ENCODE assay signal across 8 cellular contexts in genomic region chr10:46228076-46229071, GRCh38. TPM values are rescaled to one million over a fixed set of nuclear protein-coding genes. Genes with fewer than 3 reads are reported as not detected.
DNase-seq lines count a peak whose midpoint lies in the region; ATAC-seq, FAIRE-seq and TF ChIP-seq lines count a peak whose summit lies in the region.

No MANE protein-coding gene starts in this region.

- WGBS in trophoblast cell (ENCODE audit: extremely low coverage, insufficient coverage, insufficient read length) = no CpG with 5 or more reads among the region's 11 CpGs
- 29% methylated on average over 4 to 11 of the region's 11 CpGs for WGBS in upper lobe of left lung, 2 donors

- POLR2A ChIA-PET in A673 (lab: Charles Lee; ENCODE audit: low non-redundant PET) = no interaction called here

- TF ChIP-seq EP300 in upper lobe of left lung (IDR thresholded peaks at IDR 0.05) = no peak

- no peak overlapping the region for H4K8ac ChIP-seq in trophoblast cell (ENCODE audit: low read depth, low read length)

- no peaks in the 10 kb centered on the region for H3K79me1 ChIP-seq in trophoblast cell (ENCODE audit: low read length)

- ATAC-seq in HG03571 (IDR thresholded peaks at IDR 0.05; ENCODE audit: unreplicated experiment) (peak; percentile 67), SK-N-SH treated with all-trans-retinoic acid at 6 μM for 48 hours (peak; percentile 98), upper lobe of left lung (ENCODE audit: low FRiP score in 2 of 2) (peak; percentile 83 to 94)
- peak; percentile 67 to 75 for ATAC-seq in activated naive CD4-positive, alpha-beta T cell treated with anti-CD3 and anti-CD28 coated beads, Interleukin-2, amount 50 U/mL, for 72 hours

- TF ChIP-seq POLR2A in GM12892 (IDR thresholded peaks at IDR 0.05; ENCODE audit: low read depth, low read length) = no peak
- no peak for TF ChIP-seq POLR2A in upper lobe of left lung (IDR thresholded peaks at IDR 0.05)

- FAIRE-seq in GM12892 (lab: Jason Lieb, UNC) = no peak

- no peak overlapping the region for H4K12ac ChIP-seq in trophoblast cell (ENCODE audit: low read depth, low read length)

- DNase-seq in A673 (ENCODE audit: low spot score) (peak; percentile 78), GM12892 (ENCODE audit: insufficient read length) (peak; percentile 57), head of caudate nucleus (peak; percentile 36 to 90 (median 81)), trophoblast cell (peak; percentile 77 to 79), upper lobe of left lung (peak in 1 of 2 donors; percentile 68)
- DNase-seq in activated naive CD4-positive, alpha-beta T cell treated with anti-CD3 and anti-CD28 coated beads, Interleukin-2, amount 50 U/mL, for 72 hours (ENCODE audit: low spot score in 2 of 2) = peak; percentile 45 to 53

- H4K91ac ChIP-seq in trophoblast cell (ENCODE audit: low read depth, low read length) = no peak overlapping the region

- H3K36me3 Mint-ChIP-seq in activated naive CD4-positive, alpha-beta T cell treated with anti-CD3 and anti-CD28 coated beads, Interleukin-2, amount 50 U/mL, for 72 hours = peaks cover 13 to 22% of the 10 kb centered on the region in 2 donors

- no peak overlapping the region for H3K4me3 ChIP-seq in A673 (ENCODE audit: low read depth, low read length, poor library complexity, severe bottlenecking)
- no peak overlapping the region for H3K4me3 ChIP-seq in trophoblast cell (ENCODE audit: low read depth, low read length)
- no peak overlapping the region for H3K4me3 ChIP-seq in upper lobe of left lung

- intact Hi-C loops in A673 (cut with micrococcal nuclease; ENCODE audit: unreplicated experiment) (loop anchor here (5.0 kb wide), 1 partner anchor 339 kb away; no protein-coding TSS in a partner anchor), head of caudate nucleus (cut with DNase I) (no loop called here)

- no peaks in the 10 kb centered on the region for H3K9me3 Mint-ChIP-seq in activated naive CD4-positive, alpha-beta T cell treated with anti-CD3 and anti-CD28 coated beads, Interleukin-2, amount 50 U/mL, for 72 hours

- no peak overlapping the region for H3K14ac ChIP-seq in trophoblast cell (ENCODE audit: low read length)

- H3K27ac Mint-ChIP-seq in activated naive CD4-positive, alpha-beta T cell treated with anti-CD3 and anti-CD28 coated beads, Interleukin-2, amount 50 U/mL, for 72 hours = peak overlapping the region; percentile 32 to 44

- H2AK5ac ChIP-seq in trophoblast cell (ENCODE audit: low read length) = peak overlapping the region; percentile 6

- H2AFZ ChIP-seq in trophoblast cell (ENCODE audit: insufficient read depth, low read length, poor library complexity) = no peak overlapping the region

- H3K18ac ChIP-seq in trophoblast cell (ENCODE audit: low read length) = no peak overlapping the region

- no peak overlapping the region for H3K23ac ChIP-seq in trophoblast cell (ENCODE audit: low read length)

- H3K27ac ChIP-seq in A673 (ENCODE audit: low read depth, low read length, poor library complexity, severe bottlenecking) (no peak overlapping the region), trophoblast cell (ENCODE audit: low read depth, low read length) (no peak overlapping the region), upper lobe of left lung (no peak overlapping the region)

- BruUV-seq in A673 (replicated peaks; lab: Mats Ljungman, UMichigan) = no TSS peak

- H2BK120ac ChIP-seq in trophoblast cell (ENCODE audit: insufficient read depth, low read length, poor library complexity) = no peak overlapping the region

- peak overlapping the region; percentile 1 for H3K4me2 ChIP-seq in trophoblast cell (ENCODE audit: low read length)

- H3K4me1 ChIP-seq in A673 (ENCODE audit: insufficient read depth, low read length, poor library complexity, severe bottlenecking) (no peaks in the 10 kb centered on the region), trophoblast cell (ENCODE audit: control insufficient read depth in 1 of 2, insufficient read depth in 2 of 2, low read length in 2 of 2) (peaks cover 4% of the 10 kb centered on the region in 2 experiments), upper lobe of left lung (peaks cover 0 to 6% (median 2%) of the 10 kb centered on the region in 4 donors)

- no peaks in the 10 kb centered on the region for H3K79me2 ChIP-seq in trophoblast cell (ENCODE audit: control insufficient read depth, insufficient read depth, low read length, poor library complexity)

- H3K9me3 ChIP-seq in A673 (ENCODE audit: low read depth, low read length, poor library complexity, severe bottlenecking) (no peaks in the 10 kb centered on the region), trophoblast cell (ENCODE audit: insufficient read depth, low read depth, low read length) (peaks cover 7% of the 10 kb centered on the region), upper lobe of left lung (no peaks in the 10 kb centered on the region)

- peak overlapping the region; percentile 20 for H2BK12ac ChIP-seq in trophoblast cell (ENCODE audit: low read length)

- H3K9ac ChIP-seq in trophoblast cell (ENCODE audit: low read length) = no peak overlapping the region

- peak; percentile 84 for TF ChIP-seq CTCF in A673 (conservative IDR thresholded peaks at IDR 0.05; ENCODE audit: low read depth, low read length)
- peak; percentile 70 to 93 (median 88) for TF ChIP-seq CTCF in upper lobe of left lung (IDR thresholded peaks at IDR 0.05)

- H3K27me3 ChIP-seq in A673 (replicated peaks; ENCODE audit: insufficient read depth, low read depth, low read length, poor library complexity) (no peaks in the 10 kb centered on the region), trophoblast cell (ENCODE audit: insufficient read depth, low read length) (no peaks in the 10 kb centered on the region), upper lobe of left lung (no peaks in the 10 kb centered on the region)

- no peaks in the 10 kb centered on the region for H3K36me3 ChIP-seq in A673 (ENCODE audit: insufficient read depth, low read length, poor library complexity, severe bottlenecking)
- no peaks in the 10 kb centered on the region for H3K36me3 ChIP-seq in trophoblast cell (ENCODE audit: control insufficient read depth in 1 of 2, insufficient read depth in 2 of 2, low read length in 2 of 2)
- no peaks in the 10 kb centered on the region for H3K36me3 ChIP-seq in upper lobe of left lung

- CTCF ChIA-PET in A673 (lab: Charles Lee) = no interaction called here

- no peak overlapping the region for H3K4ac ChIP-seq in trophoblast cell (ENCODE audit: low read depth, low read length)

- H2BK5ac ChIP-seq in trophoblast cell (ENCODE audit: low read depth, low read length, poor library complexity) = no peak overlapping the region

TF ChIP-seq in SK-N-SH treated with all-trans-retinoic acid at 6 μM for 48 hours, 23 proteins besides CTCF, POLR2A, EP300 and RAD21:
- TF ChIP-seq ZFP3 (CRISPR knock-in tag; IDR thresholded peaks at IDR 0.05) (no peak), CSDC2 (CRISPR knock-in tag; IDR thresholded peaks at IDR 0.05) (no peak), ZNF70 (CRISPR knock-in tag; IDR thresholded peaks at IDR 0.05) (no peak), GLIS3 (CRISPR knock-in tag; IDR thresholded peaks at IDR 0.05) (no peak), SNAI2 (CRISPR knock-in tag; IDR thresholded peaks at IDR 0.05) (no peak), PATZ1 (CRISPR knock-in tag; IDR thresholded peaks at IDR 0.05; ENCODE audit: borderline replicate concordance) (no peak), ZFP30 (CRISPR knock-in tag; IDR thresholded peaks at IDR 0.05) (no peak), RARB (CRISPR knock-in tag; IDR thresholded peaks at IDR 0.05) (no peak), ZC3H10 (CRISPR knock-in tag; IDR thresholded peaks at IDR 0.05) (no peak), CREB5 (CRISPR knock-in tag; IDR thresholded peaks at IDR 0.05; ENCODE audit: low read depth) (no peak), ESRRG (CRISPR knock-in tag; IDR thresholded peaks at IDR 0.05) (no peak), ZNF565 (CRISPR knock-in tag; conservative IDR thresholded peaks at IDR 0.05; ENCODE audit: low read depth) (no peak), OSR1 (CRISPR knock-in tag; IDR thresholded peaks at IDR 0.05) (no peak)

RNA-seq across cellular contexts. Expression of gene ANTXRL, which starts 58.4 kb away (rescaled TPM):
- total RNA-seq in A673 (2021) = not detected in 2 replicates
- polyA plus RNA-seq in GM12892 (2012; ENCODE audit: missing spikeins) = not detected
- total RNA-seq in activated naive CD4-positive, alpha-beta T cell treated with anti-CD3 and anti-CD28 coated beads, Interleukin-2, amount 50 U/mL, for 72 hours = not detected
- 0.03 and 0.12 TPM in 2 replicates for polyA plus RNA-seq in trophoblast cell (2013)
- total RNA-seq in upper lobe of left lung = not detected
